ENCODE assay signal across 1 cellular context in the genomic region with DNA sequence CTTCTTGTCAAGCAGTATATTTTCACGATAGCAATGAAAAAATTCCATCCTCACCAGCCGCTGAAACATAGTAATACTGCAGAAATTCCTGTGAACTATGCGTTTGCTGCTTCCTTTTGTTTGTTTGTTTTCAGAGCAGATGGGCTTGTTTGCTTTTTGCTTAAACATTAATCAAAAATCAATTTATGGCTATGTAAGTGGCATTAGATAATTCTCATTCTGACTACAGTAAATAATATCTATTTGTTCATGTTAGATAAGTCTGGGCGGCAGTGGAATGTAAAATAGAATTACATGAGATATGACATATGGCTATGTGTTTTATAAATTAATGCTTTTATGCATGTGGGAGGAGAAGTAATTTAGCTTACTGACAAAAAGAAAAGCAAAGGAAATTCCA.
A peak's percentile ranks its signal among the peaks of the same experiment; 100 is the strongest.
TF ChIP-seq lines count a peak whose summit lies in the region.

No MANE protein-coding gene starts in this region.

TF ChIP-seq in HepG2, 621 proteins besides CTCF, POLR2A, EP300 and RAD21 (continued from another document and continues in another):
- TF ChIP-seq ZNF660 (CRISPR knock-in tag; IDR thresholded peaks at IDR 0.05; ENCODE audit: borderline replicate concordance, low read depth), result no peak
- no peak for TF ChIP-seq GABPB1 (CRISPR knock-in tag; IDR thresholded peaks at IDR 0.05)
- TF ChIP-seq HOXD1 (CRISPR knock-in tag; IDR thresholded peaks at IDR 0.05), result no peak
- TF ChIP-seq ESRRA (CRISPR knock-in tag; IDR thresholded peaks at IDR 0.05; ENCODE audit: low read depth), result no peak
- TF ChIP-seq TBP (CRISPR knock-in tag; IDR thresholded peaks at IDR 0.05), result no peak
- TF ChIP-seq, protein P1, sequence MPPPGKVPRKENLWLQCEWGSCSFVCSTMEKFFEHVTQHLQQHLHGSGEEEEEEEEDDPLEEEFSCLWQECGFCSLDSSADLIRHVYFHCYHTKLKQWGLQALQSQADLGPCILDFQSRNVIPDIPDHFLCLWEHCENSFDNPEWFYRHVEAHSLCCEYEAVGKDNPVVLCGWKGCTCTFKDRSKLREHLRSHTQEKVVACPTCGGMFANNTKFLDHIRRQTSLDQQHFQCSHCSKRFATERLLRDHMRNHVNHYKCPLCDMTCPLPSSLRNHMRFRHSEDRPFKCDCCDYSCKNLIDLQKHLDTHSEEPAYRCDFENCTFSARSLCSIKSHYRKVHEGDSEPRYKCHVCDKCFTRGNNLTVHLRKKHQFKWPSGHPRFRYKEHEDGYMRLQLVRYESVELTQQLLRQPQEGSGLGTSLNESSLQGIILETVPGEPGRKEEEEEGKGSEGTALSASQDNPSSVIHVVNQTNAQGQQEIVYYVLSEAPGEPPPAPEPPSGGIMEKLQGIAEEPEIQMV (CRISPR knock-in tag; IDR thresholded peaks at IDR 0.05; ENCODE audit: low read depth), result no peak
- TF ChIP-seq, protein P2, sequence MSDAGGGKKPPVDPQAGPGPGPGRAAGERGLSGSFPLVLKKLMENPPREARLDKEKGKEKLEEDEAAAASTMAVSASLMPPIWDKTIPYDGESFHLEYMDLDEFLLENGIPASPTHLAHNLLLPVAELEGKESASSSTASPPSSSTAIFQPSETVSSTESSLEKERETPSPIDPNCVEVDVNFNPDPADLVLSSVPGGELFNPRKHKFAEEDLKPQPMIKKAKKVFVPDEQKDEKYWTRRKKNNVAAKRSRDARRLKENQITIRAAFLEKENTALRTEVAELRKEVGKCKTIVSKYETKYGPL (CRISPR knock-in tag; IDR thresholded peaks at IDR 0.05), result no peak
- TF ChIP-seq CBX2 (IDR thresholded peaks at IDR 0.05; ENCODE audit: low read depth, low read length), result no peak
- no peak for TF ChIP-seq CBX2 (CRISPR knock-in tag; IDR thresholded peaks at IDR 0.05; ENCODE audit: low read depth)
- TF ChIP-seq ZZZ3 (CRISPR knock-in tag; IDR thresholded peaks at IDR 0.05; ENCODE audit: borderline replicate concordance), result no peak
- peak; percentile 90 for TF ChIP-seq ELF3 (CRISPR knock-in tag; IDR thresholded peaks at IDR 0.05)
- peak; percentile 80; the same call in 1 of the 2 replicates for TF ChIP-seq FOXK1 (CRISPR knock-in tag; IDR thresholded peaks at IDR 0.05; ENCODE audit: borderline replicate concordance, low read depth)
- no peak for TF ChIP-seq ISX (CRISPR knock-in tag; conservative IDR thresholded peaks at IDR 0.05)
- TF ChIP-seq BORCS8-MEF2B (CRISPR knock-in tag; IDR thresholded peaks at IDR 0.05), result no peak
- 0 out of 2 replicates have a peak, but pooled peaks have one; percentile 15 for TF ChIP-seq TSC22D2 (CRISPR knock-in tag; IDR thresholded peaks at IDR 0.05; ENCODE audit: borderline replicate concordance)
- no peak for TF ChIP-seq DDIT3 (CRISPR knock-in tag; IDR thresholded peaks at IDR 0.05)
- TF ChIP-seq ZNF790 (CRISPR knock-in tag; IDR thresholded peaks at IDR 0.05; ENCODE audit: borderline replicate concordance), result no peak
- TF ChIP-seq PHF8 (CRISPR knock-in tag; IDR thresholded peaks at IDR 0.05), result no peak
- TF ChIP-seq ZBTB20 (CRISPR knock-in tag; IDR thresholded peaks at IDR 0.05; ENCODE audit: borderline replicate concordance, low read depth), result peak; percentile 84; the same call in 1 of the 2 replicates
- TF ChIP-seq PCBP1 (IDR thresholded peaks at IDR 0.05; ENCODE audit: borderline replicate concordance, low read depth, low read length), result no peak
- peak; percentile 80; the same call in 1 of the 2 replicates for TF ChIP-seq SIX1 (CRISPR knock-in tag; IDR thresholded peaks at IDR 0.05; ENCODE audit: borderline replicate concordance)
- no peak for TF ChIP-seq NRL (CRISPR knock-in tag; IDR thresholded peaks at IDR 0.05; ENCODE audit: borderline replicate concordance)
- no peak for TF ChIP-seq ZNF558 (CRISPR knock-in tag; IDR thresholded peaks at IDR 0.05; ENCODE audit: borderline replicate concordance)
- TF ChIP-seq SATB2 (CRISPR knock-in tag; IDR thresholded peaks at IDR 0.05), result no peak
- no peak for TF ChIP-seq ZFP90 (CRISPR knock-in tag; IDR thresholded peaks at IDR 0.05; ENCODE audit: borderline replicate concordance)
- TF ChIP-seq FLYWCH1 (CRISPR knock-in tag; IDR thresholded peaks at IDR 0.05), result no peak
- TF ChIP-seq MEIS1 (CRISPR knock-in tag; IDR thresholded peaks at IDR 0.05; ENCODE audit: borderline replicate concordance), result no peak
- TF ChIP-seq ZNF124 (CRISPR knock-in tag; IDR thresholded peaks at IDR 0.05), result no peak
- TF ChIP-seq MZF1 (CRISPR knock-in tag; IDR thresholded peaks at IDR 0.05; ENCODE audit: borderline replicate concordance), result no peak
- no peak for TF ChIP-seq EED (CRISPR knock-in tag; IDR thresholded peaks at IDR 0.05)
- TF ChIP-seq SCMH1 (CRISPR knock-in tag; IDR thresholded peaks at IDR 0.05; ENCODE audit: borderline replicate concordance), result no peak
- TF ChIP-seq JUND (CRISPR knock-in tag; IDR thresholded peaks at IDR 0.05), result 0 out of 2 replicates have a peak, but pooled peaks have one; percentile 26
- no peak for TF ChIP-seq CENPX (CRISPR knock-in tag; IDR thresholded peaks at IDR 0.05)
- no peak for TF ChIP-seq HDAC6 (IDR thresholded peaks at IDR 0.05; ENCODE audit: low read depth, low read length)
- no peak for TF ChIP-seq PLRG1 (conservative IDR thresholded peaks at IDR 0.05)
- TF ChIP-seq, protein P3, sequence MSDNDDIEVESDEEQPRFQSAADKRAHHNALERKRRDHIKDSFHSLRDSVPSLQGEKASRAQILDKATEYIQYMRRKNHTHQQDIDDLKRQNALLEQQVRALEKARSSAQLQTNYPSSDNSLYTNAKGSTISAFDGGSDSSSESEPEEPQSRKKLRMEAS (IDR thresholded peaks at IDR 0.05), result peak; percentile 67; the same call in 1 of the 2 replicates
- TF ChIP-seq TBX3 (IDR thresholded peaks at IDR 0.05; ENCODE audit: borderline replicate concordance), result peak; percentile 97
- no peak for TF ChIP-seq ZNF678 (CRISPR knock-in tag; IDR thresholded peaks at IDR 0.05)
- TF ChIP-seq NFIC (IDR thresholded peaks at IDR 0.05; ENCODE audit: low read length), result peak; percentile 95
- TF ChIP-seq ZNF30 (CRISPR knock-in tag; IDR thresholded peaks at IDR 0.05), result no peak
- no peak for TF ChIP-seq FOSL1 (CRISPR knock-in tag; IDR thresholded peaks at IDR 0.05; ENCODE audit: borderline replicate concordance)
- no peak for TF ChIP-seq ZNF468 (CRISPR knock-in tag; IDR thresholded peaks at IDR 0.05)
- TF ChIP-seq PBX2 (CRISPR knock-in tag; IDR thresholded peaks at IDR 0.05), result no peak
- TF ChIP-seq NFIB (CRISPR knock-in tag; IDR thresholded peaks at IDR 0.05; ENCODE audit: borderline replicate concordance), result no peak
- peak; percentile 62 for TF ChIP-seq GFI1 (CRISPR knock-in tag; IDR thresholded peaks at IDR 0.05; ENCODE audit: borderline replicate concordance)
- TF ChIP-seq, protein P4, sequence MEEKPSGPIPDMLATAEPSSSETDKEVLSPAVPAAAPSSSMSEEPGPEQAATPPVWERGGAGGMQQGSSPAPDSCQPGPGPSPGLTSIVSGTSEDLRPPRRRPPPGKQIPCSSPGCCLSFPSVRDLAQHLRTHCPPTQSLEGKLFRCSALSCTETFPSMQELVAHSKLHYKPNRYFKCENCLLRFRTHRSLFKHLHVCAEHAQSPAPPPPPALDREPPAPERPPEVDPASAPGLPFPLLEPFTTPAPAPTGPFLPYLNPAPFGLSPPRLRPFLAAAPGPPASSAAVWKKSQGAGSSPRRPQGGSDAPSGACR (CRISPR knock-in tag; IDR thresholded peaks at IDR 0.05), result no peak
- no peak for TF ChIP-seq MED8 (CRISPR knock-in tag; IDR thresholded peaks at IDR 0.05; ENCODE audit: insufficient replicate concordance)
- TF ChIP-seq KLF16 (CRISPR knock-in tag; IDR thresholded peaks at IDR 0.05), result 0 out of 4 replicates have a peak, but pooled peaks of 1 of the 2 experiments have one; percentile 34
- TF ChIP-seq ZNF629 (CRISPR knock-in tag; conservative IDR thresholded peaks at IDR 0.05), result no peak
- no peak for TF ChIP-seq CCDC6 (CRISPR knock-in tag; IDR thresholded peaks at IDR 0.05)
- peak; percentile 81 for TF ChIP-seq FOXP1 (IDR thresholded peaks at IDR 0.05)
- peak; percentile 98 for TF ChIP-seq FOXP1 (CRISPR knock-in tag; IDR thresholded peaks at IDR 0.05)
- TF ChIP-seq CEBPB (IDR thresholded peaks at IDR 0.05; ENCODE audit: borderline replicate concordance, low read depth, low read length), result no peak; the same call in 1 of the 2 replicates
- TF ChIP-seq ZNF331 (CRISPR knock-in tag; IDR thresholded peaks at IDR 0.05), result 0 out of 2 replicates have a peak, but pooled peaks have one; percentile 43
- TF ChIP-seq, protein P5, sequence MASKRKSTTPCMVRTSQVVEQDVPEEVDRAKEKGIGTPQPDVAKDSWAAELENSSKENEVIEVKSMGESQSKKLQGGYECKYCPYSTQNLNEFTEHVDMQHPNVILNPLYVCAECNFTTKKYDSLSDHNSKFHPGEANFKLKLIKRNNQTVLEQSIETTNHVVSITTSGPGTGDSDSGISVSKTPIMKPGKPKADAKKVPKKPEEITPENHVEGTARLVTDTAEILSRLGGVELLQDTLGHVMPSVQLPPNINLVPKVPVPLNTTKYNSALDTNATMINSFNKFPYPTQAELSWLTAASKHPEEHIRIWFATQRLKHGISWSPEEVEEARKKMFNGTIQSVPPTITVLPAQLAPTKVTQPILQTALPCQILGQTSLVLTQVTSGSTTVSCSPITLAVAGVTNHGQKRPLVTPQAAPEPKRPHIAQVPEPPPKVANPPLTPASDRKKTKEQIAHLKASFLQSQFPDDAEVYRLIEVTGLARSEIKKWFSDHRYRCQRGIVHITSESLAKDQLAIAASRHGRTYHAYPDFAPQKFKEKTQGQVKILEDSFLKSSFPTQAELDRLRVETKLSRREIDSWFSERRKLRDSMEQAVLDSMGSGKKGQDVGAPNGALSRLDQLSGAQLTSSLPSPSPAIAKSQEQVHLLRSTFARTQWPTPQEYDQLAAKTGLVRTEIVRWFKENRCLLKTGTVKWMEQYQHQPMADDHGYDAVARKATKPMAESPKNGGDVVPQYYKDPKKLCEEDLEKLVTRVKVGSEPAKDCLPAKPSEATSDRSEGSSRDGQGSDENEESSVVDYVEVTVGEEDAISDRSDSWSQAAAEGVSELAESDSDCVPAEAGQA (IDR thresholded peaks at IDR 0.05; ENCODE audit: low read depth), result no peak
- TF ChIP-seq, protein P5 (CRISPR knock-in tag; IDR thresholded peaks at IDR 0.05; ENCODE audit: borderline replicate concordance), result no peak
- peak; percentile 79 for TF ChIP-seq MED1 (CRISPR knock-in tag; IDR thresholded peaks at IDR 0.05)
- no peak for TF ChIP-seq SNAI1 (CRISPR knock-in tag; IDR thresholded peaks at IDR 0.05; ENCODE audit: borderline replicate concordance)
- TF ChIP-seq HNRNPUL1 (IDR thresholded peaks at IDR 0.05; ENCODE audit: low read depth, low read length), result peak; percentile 85
- no peak for TF ChIP-seq ZNF350 (CRISPR knock-in tag; IDR thresholded peaks at IDR 0.05; ENCODE audit: borderline replicate concordance, low read depth)
- no peak for TF ChIP-seq ZNF672 (CRISPR knock-in tag; IDR thresholded peaks at IDR 0.05)
- no peak for TF ChIP-seq ZNF557 (CRISPR knock-in tag; IDR thresholded peaks at IDR 0.05)
- TF ChIP-seq ATM (IDR thresholded peaks at IDR 0.05; ENCODE audit: borderline replicate concordance), result peak; percentile 90; the same call in 1 of the 2 replicates
- TF ChIP-seq EZH2 (conservative IDR thresholded peaks at IDR 0.05; ENCODE audit: low read depth, low read length), result no peak
